Comparison of ENCODE assay signal across 1 cellular context in genomic region chr16:1199342-1200013, GRCh38.
TF ChIP-seq lines count a peak whose summit lies in the region.

No MANE protein-coding gene starts in this region.

TF ChIP-seq in HEK293, 187 proteins besides CTCF, POLR2A, EP300 and RAD21 (continued from another document):
- TF ChIP-seq ZNF488 (tag by site-specific recombination; IDR thresholded peaks at IDR 0.05) (no peak), ZEB2 (tag by site-specific recombination; IDR thresholded peaks at IDR 0.05) (no peak), ZIC2 (tag by site-specific recombination; IDR thresholded peaks at IDR 0.05) (0 out of 2 replicates have a peak, but pooled peaks have one; percentile 35), KLF17 (tag by site-specific recombination; IDR thresholded peaks at IDR 0.05) (0 out of 2 replicates have a peak, but pooled peaks have one; percentile 18), ZNF777 (tag by site-specific recombination; IDR thresholded peaks at IDR 0.05; ENCODE audit: borderline replicate concordance) (no peak), PATZ1 (tag by site-specific recombination; IDR thresholded peaks at IDR 0.05) (peak; percentile 59; the same call in 1 of the 2 replicates), ZNF600 (tag by site-specific recombination; IDR thresholded peaks at IDR 0.05) (peak; percentile 70), ZBTB7A (tag by site-specific recombination; IDR thresholded peaks at IDR 0.05; ENCODE audit: low read depth) (peak; percentile 73; the same call in 1 of the 2 replicates), ZNF830 (tag by site-specific recombination; IDR thresholded peaks at IDR 0.05; ENCODE audit: low read depth) (no peak)
